ENCODE assay signal across 8 cellular contexts in the genomic region with DNA sequence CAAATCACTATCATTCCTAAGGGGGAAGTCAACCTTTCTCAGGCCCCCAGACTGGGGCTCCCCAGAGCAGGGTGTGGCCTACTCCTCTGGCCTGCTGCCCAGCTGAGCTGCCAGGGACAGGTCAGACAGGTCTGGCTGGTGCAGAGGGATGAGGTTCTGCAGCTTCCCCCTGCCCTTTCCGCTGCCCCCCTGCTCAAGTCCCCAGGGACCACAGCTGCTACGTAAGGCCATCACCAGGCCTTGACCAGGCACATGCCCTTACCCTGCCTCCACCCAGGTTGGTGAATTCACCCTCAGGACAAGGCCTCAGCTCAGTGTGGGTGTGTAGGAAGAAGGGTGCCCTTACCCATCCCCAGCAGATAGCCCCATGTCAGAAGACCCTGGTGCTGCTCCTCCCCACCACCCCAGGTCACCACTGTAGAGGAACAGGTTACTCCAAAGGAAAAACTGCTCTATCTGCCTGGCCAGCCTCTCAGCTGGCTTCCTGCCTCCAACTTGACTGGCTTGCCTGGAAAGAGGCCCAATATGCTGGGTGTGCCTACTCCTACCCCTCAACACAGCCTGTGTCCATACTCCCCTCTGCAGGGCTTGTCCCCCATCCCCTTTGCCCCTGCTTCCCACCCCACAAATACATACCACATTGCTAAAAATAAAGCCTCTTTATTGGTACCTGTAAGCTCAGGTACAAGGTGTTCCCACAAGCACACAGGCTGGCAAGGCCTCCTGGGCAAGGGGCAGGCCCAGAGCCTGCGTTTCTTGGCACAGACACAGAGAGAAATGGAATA. TPM values are rescaled to one million over a fixed set of nuclear protein-coding genes. Genes with fewer than 3 reads are reported as not detected.
DNase-seq lines count a peak whose midpoint lies in the region; ATAC-seq and TF ChIP-seq lines count a peak whose summit lies in the region.

No MANE protein-coding gene starts in this region.

- peak overlapping the region; percentile 35 for H3K27ac Mint-ChIP-seq in activated CD4-positive, alpha-beta T cell treated with anti-CD3 and anti-CD28 coated beads for 36 hours

- WGBS in transverse colon (ENCODE audit: low coverage in 1 of 2), 2 donors, result 34 to 63% methylated on average over 1 to 3 of the region's 3 CpGs

- ATAC-seq in activated CD4-positive, alpha-beta T cell treated with anti-CD3 and anti-CD28 coated beads for 36 hours, result no peak
- ATAC-seq in left lobe of liver, result peak; percentile 34

- H3K4me3 Mint-ChIP-seq in activated CD4-positive, alpha-beta T cell treated with anti-CD3 and anti-CD28 coated beads for 36 hours, result peak overlapping the region; percentile 9

- no peak for TF ChIP-seq CTCF in transverse colon (IDR thresholded peaks at IDR 0.05)

- POLR2A ChIA-PET in activated CD4-positive, alpha-beta T cell treated with anti-CD3 and anti-CD28 coated beads for 36 hours (lab: Charles Lee), result interaction anchor here (0.8 kb wide), 1 partner anchor 37 kb away, joined by 3 read pairs; no protein-coding TSS in a partner anchor

- peak; percentile 8 for TF ChIP-seq POLR2A in transverse colon (IDR thresholded peaks at IDR 0.05)

- H3K36me3 ChIP-seq in transverse colon, result peaks cover 0 to 30% (median 11%) of the 10 kb centered on the region in 4 donors

- H3K4me1 ChIP-seq in transverse colon, result peaks cover 38 to 62% (median 51%) of the 10 kb centered on the region in 4 donors

- no peaks in the 10 kb centered on the region for H3K27me3 Mint-ChIP-seq in activated CD4-positive, alpha-beta T cell treated with anti-CD3 and anti-CD28 coated beads for 36 hours

- H3K36me3 Mint-ChIP-seq in activated CD4-positive, alpha-beta T cell treated with anti-CD3 and anti-CD28 coated beads for 36 hours (ENCODE audit: low read depth), result peaks cover 65% of the 10 kb centered on the region

- TF ChIP-seq EP300 in transverse colon (IDR thresholded peaks at IDR 0.05; ENCODE audit: low read depth), result peak; percentile 56

- H3K27ac ChIP-seq in transverse colon, result peak overlapping the region; percentile 81 to 92 (median 84)

- intact Hi-C loops in activated CD4-positive, alpha-beta T cell treated with anti-CD3 and anti-CD28 coated beads for 36 hours (cut with DNase I, micrococcal nuclease), result no loop called here
- intact Hi-C loops in transverse colon (cut with DNase I; ENCODE audit: low total_unique reads), result loop anchor here (5.0 kb wide), 1 partner anchor 41 kb away; no protein-coding TSS in a partner anchor

- no peak overlapping the region for H3K4me3 ChIP-seq in transverse colon

- H3K9me3 Mint-ChIP-seq in activated CD4-positive, alpha-beta T cell treated with anti-CD3 and anti-CD28 coated beads for 36 hours (ENCODE audit: low read depth), result no peaks in the 10 kb centered on the region

- no peak for DNase-seq in activated CD4-positive, alpha-beta T cell treated with anti-CD3 and anti-CD28 coated beads for 36 hours
- DNase-seq in activated CD4-positive, alpha-beta T cell treated with anti-CD3 and anti-CD28 coated beads, Interleukin-2, amount 50 U/mL, for 4 hours, result no peak
- peak; percentile 50 for DNase-seq in amniotic epithelial cell (ENCODE audit: low read depth)
- peak; percentile 64 for DNase-seq in left lobe of liver (ENCODE audit: low spot score)
- peak; percentile 91 for DNase-seq in transverse colon
- no peak for DNase-seq in NCI-H82 (lab: John Stamatoyannopoulos, UW)
- no peak for DNase-seq in germinal center (ENCODE audit: low spot score)
- no peak for DNase-seq in cerebellum (ENCODE audit: low spot score)

- H3K27me3 ChIP-seq in transverse colon, result no peaks in the 10 kb centered on the region

- peaks cover 51% of the 10 kb centered on the region for H3K4me1 Mint-ChIP-seq in activated CD4-positive, alpha-beta T cell treated with anti-CD3 and anti-CD28 coated beads for 36 hours

- in situ Hi-C loops in transverse colon (cut with MboI; ENCODE audit: low pct_ligation_motif_present in 1 of 4, low pct_unique_long_range_greater_than_20kb in 1 of 4, low sequenced_read_pairs in 3 of 4), result no loop called here

- CTCF ChIA-PET in activated CD4-positive, alpha-beta T cell treated with anti-CD3 and anti-CD28 coated beads for 36 hours (lab: Charles Lee), result interaction anchor here (1.5 to 2.4 kb wide), 2 partner anchors 14 to 147 kb away, joined by 3 to 9 read pairs; no protein-coding TSS in a partner anchor

- no peaks in the 10 kb centered on the region for H3K9me3 ChIP-seq in transverse colon

RNA-seq across cellular contexts. Expression of a gene that starts 12.0 kb away (rescaled TPM):
- 10 to 100 TPM; 68.3 to 78.5 TPM for total RNA-seq in activated CD4-positive, alpha-beta T cell treated with anti-CD3 and anti-CD28 coated beads for 36 hours
- total RNA-seq in left lobe of liver (9.0 TPM), transverse colon (100 to 1,000 TPM in 1 of 4 donors, 10 to 100 TPM in 3; 10.9 to 112 (median 38.4) TPM), cerebellum (5.4 TPM)

RNA-seq across cellular contexts. Expression of a gene that starts 33.9 kb away (rescaled TPM):
- total RNA-seq in activated CD4-positive, alpha-beta T cell treated with anti-CD3 and anti-CD28 coated beads for 36 hours, result 1 to 10 TPM; 1.8 to 2.3 TPM
- total RNA-seq in left lobe of liver (2.3 TPM), transverse colon (100 to 1,000 TPM in 1 of 4 donors, 10 to 100 TPM in 2, 1 to 10 TPM in 1; 6.8 to 101 (median 30.3) TPM), cerebellum (9.7 TPM)

RNA-seq across cellular contexts. Expression of a gene that starts 34.0 kb away (rescaled TPM):
- total RNA-seq in activated CD4-positive, alpha-beta T cell treated with anti-CD3 and anti-CD28 coated beads for 36 hours, result 10 to 100 TPM; 23.0 to 23.8 TPM
- 39.4 TPM for total RNA-seq in left lobe of liver
- total RNA-seq in transverse colon, result 100 to 1,000 TPM in 1 of 4 donors, 10 to 100 TPM in 3; 86.8 to 135 (median 96.3) TPM
- total RNA-seq in cerebellum, result 38.1 TPM

RNA-seq across cellular contexts. Expression of a gene that starts 51.0 kb away (rescaled TPM):
- total RNA-seq in activated CD4-positive, alpha-beta T cell treated with anti-CD3 and anti-CD28 coated beads for 36 hours, result 1 to 10 TPM; 1.4 to 2.2 TPM
- total RNA-seq in left lobe of liver, result not detected
- 1 to 10 TPM in 1 of 4 donors, under 1 TPM in 1, not detected in 2; 0.40 to 6.0 TPM for total RNA-seq in transverse colon
- total RNA-seq in cerebellum, result not detected

Comparison
In these comparisons a context has a peak if more than half of its experiments do, and no peak if none do; other contexts are left out.
1. DNase-seq: peak in amniotic epithelial cell (single experiment), left lobe of liver (single experiment) and transverse colon (single experiment); none in activated CD4-positive, alpha-beta T cell treated with anti-CD3 and anti-CD28 coated beads for 36 hours (single experiment), activated CD4-positive, alpha-beta T cell treated with anti-CD3 and anti-CD28 coated beads, Interleukin-2, amount 50 U/mL, for 4 hours (0 of 2), NCI-H82 (single experiment), germinal center (single experiment) and cerebellum (single experiment).